ENCODE assay signal across 19 cellular contexts in genomic region chr11:104774578-104774977, GRCh38.
DNase-seq lines count a peak whose midpoint lies in the region; ATAC-seq and TF ChIP-seq lines count a peak whose summit lies in the region.
"Had no signal": no experiment of that assay in that cellular context is flagged by ENCODE, and none has a peak within 500 bp of the region (broad histone marks: within the 10 kb centered on the region; RNA-seq: fewer than 3 reads in every experiment).

No MANE protein-coding gene starts in this region.

- DNase-seq in trophoblast cell: no peak
- no peak for DNase-seq in type B pancreatic cell (ENCODE audit: extremely low spot score, unreplicated experiment)
- DNase-seq in activated naive CD4-positive, alpha-beta T cell (lab: John Stamatoyannopoulos, UW): no peak
- DNase-seq: AML-193; Caco-2; CD4-positive, alpha-beta T cell; DMS79 treated with DMSO at 0.1 percent for 48 hours; GF-D8; GM23248; IMR-90 had no signal

- no peak overlapping the region for H3K4me3 ChIP-seq in trophoblast cell (ENCODE audit: low read depth, low read length)
- H3K4me3 ChIP-seq: A549, GM23248, HAP-1, K562 had no signal

- no peaks in the 10 kb centered on the region for H3K27me3 Mint-ChIP-seq in type B pancreatic cell
- no peaks in the 10 kb centered on the region for H3K27me3 Mint-ChIP-seq in activated T-helper 17 cell treated with anti-CD3 and anti-CD28 coated beads, Interleukin-2, amount 50 U/mL, for 72 hours
- H3K27me3 Mint-ChIP-seq: CD4-positive, alpha-beta T cell had no signal

- no peak overlapping the region for H3K4me2 ChIP-seq in trophoblast cell (ENCODE audit: low read length)
- H3K4me2 ChIP-seq: A549 had no signal

- no peak overlapping the region for H4K12ac ChIP-seq in trophoblast cell (ENCODE audit: low read depth, low read length)

- WGBS in trophoblast cell (ENCODE audit: extremely low coverage, insufficient coverage, insufficient read length): no CpG with 5 or more reads among the region's 2 CpGs

- H3K79me2 ChIP-seq in trophoblast cell (ENCODE audit: control insufficient read depth, insufficient read depth, low read length, poor library complexity): no peaks in the 10 kb centered on the region

- no peak overlapping the region for H3K4me3 Mint-ChIP-seq in type B pancreatic cell
- no peak overlapping the region for H3K4me3 Mint-ChIP-seq in activated T-helper 17 cell treated with anti-CD3 and anti-CD28 coated beads, Interleukin-2, amount 50 U/mL, for 72 hours
- H3K4me3 Mint-ChIP-seq: CD4-positive, alpha-beta T cell had no signal

- H4K8ac ChIP-seq in trophoblast cell (ENCODE audit: low read depth, low read length): no peak overlapping the region

- no peak overlapping the region for H2AK5ac ChIP-seq in trophoblast cell (ENCODE audit: low read length)

- H3K79me1 ChIP-seq in trophoblast cell (ENCODE audit: low read length): no peaks in the 10 kb centered on the region

- no peak overlapping the region for H2BK12ac ChIP-seq in trophoblast cell (ENCODE audit: low read length)

- H4K91ac ChIP-seq in trophoblast cell (ENCODE audit: low read depth, low read length): peak overlapping the region; percentile 4

- H2BK120ac ChIP-seq in trophoblast cell (ENCODE audit: insufficient read depth, low read length, poor library complexity): no peak overlapping the region

- no peaks in the 10 kb centered on the region for H3K9me3 ChIP-seq in trophoblast cell (ENCODE audit: insufficient read depth, low read depth, low read length)
- H3K9me3 ChIP-seq: A549, Caco-2, HAP-1 had no signal

- peaks cover 8% of the 10 kb centered on the region for H3K9me3 Mint-ChIP-seq in type B pancreatic cell
- H3K9me3 Mint-ChIP-seq in activated T-helper 17 cell treated with anti-CD3 and anti-CD28 coated beads, Interleukin-2, amount 50 U/mL, for 72 hours: no peaks in the 10 kb centered on the region

- H3K27ac Mint-ChIP-seq in type B pancreatic cell: peak overlapping the region; percentile 1
- H3K27ac Mint-ChIP-seq in activated T-helper 17 cell treated with anti-CD3 and anti-CD28 coated beads, Interleukin-2, amount 50 U/mL, for 72 hours: no peak overlapping the region
- H3K27ac Mint-ChIP-seq: CD4-positive, alpha-beta T cell had no signal

- H3K4me1 ChIP-seq in trophoblast cell (ENCODE audit: control insufficient read depth in 1 of 2, insufficient read depth in 2 of 2, low read length in 2 of 2): peaks cover 0 to 7% of the 10 kb centered on the region in 2 experiments

- H2AFZ ChIP-seq in trophoblast cell (ENCODE audit: insufficient read depth, low read length, poor library complexity): no peak overlapping the region
- H2AFZ ChIP-seq: GM23248 had no signal

- ATAC-seq in GM18861 (IDR thresholded peaks at IDR 0.05; ENCODE audit: unreplicated experiment) (peak; percentile 49), HG03159 (IDR thresholded peaks at IDR 0.05; ENCODE audit: unreplicated experiment) (peak; percentile 48), HG03135 (IDR thresholded peaks at IDR 0.05; ENCODE audit: unreplicated experiment) (no peak)
- ATAC-seq in activated T-helper 17 cell treated with anti-CD3 and anti-CD28 coated beads, Interleukin-2, amount 50 U/mL, for 72 hours (replicated peaks): no peak
- ATAC-seq: A549, K562 had no signal

- H3K4ac ChIP-seq in trophoblast cell (ENCODE audit: low read depth, low read length): no peak overlapping the region

- H3K27me3 ChIP-seq in trophoblast cell (ENCODE audit: insufficient read depth, low read length): no peaks in the 10 kb centered on the region

- no peak overlapping the region for H3K9ac ChIP-seq in trophoblast cell (ENCODE audit: low read length)
- H3K9ac ChIP-seq: GM23248 had no signal

- peaks cover 19% of the 10 kb centered on the region for H3K4me1 Mint-ChIP-seq in type B pancreatic cell (ENCODE audit: unreplicated experiment)
- H3K4me1 Mint-ChIP-seq in activated T-helper 17 cell treated with anti-CD3 and anti-CD28 coated beads, Interleukin-2, amount 50 U/mL, for 72 hours: peaks cover 6% of the 10 kb centered on the region

- peaks cover 4% of the 10 kb centered on the region for H3K36me3 Mint-ChIP-seq in type B pancreatic cell
- H3K36me3 Mint-ChIP-seq in activated T-helper 17 cell treated with anti-CD3 and anti-CD28 coated beads, Interleukin-2, amount 50 U/mL, for 72 hours (ENCODE audit: low read depth): no peaks in the 10 kb centered on the region

- no peak for TF ChIP-seq CTCF in type B pancreatic cell (conservative IDR thresholded peaks at IDR 0.05)

- H3K18ac ChIP-seq in trophoblast cell (ENCODE audit: low read length): no peak overlapping the region

- H3K14ac ChIP-seq in trophoblast cell (ENCODE audit: low read length): no peak overlapping the region

- H2BK5ac ChIP-seq in trophoblast cell (ENCODE audit: low read depth, low read length, poor library complexity): no peak overlapping the region

- no peak overlapping the region for H3K27ac ChIP-seq in trophoblast cell (ENCODE audit: low read depth, low read length)
- H3K27ac ChIP-seq: A549, C4-2B, GM23248, HL-60 had no signal

- H3K36me3 ChIP-seq in trophoblast cell (ENCODE audit: control insufficient read depth in 1 of 2, insufficient read depth in 2 of 2, low read length in 2 of 2): no peaks in the 10 kb centered on the region
- H3K36me3 ChIP-seq: HAP-1 had no signal

- H3K23ac ChIP-seq in trophoblast cell (ENCODE audit: low read length): no peak overlapping the region

Comparison
In these comparisons a context has a peak if more than half of its experiments do, and no peak if none do; other contexts are left out.
1. ATAC-seq: peak in GM18861 (single experiment) and HG03159 (single experiment); none in HG03135 (single experiment) and activated T-helper 17 cell treated with anti-CD3 and anti-CD28 coated beads, Interleukin-2, amount 50 U/mL, for 72 hours (single experiment).